16 cellular contexts compared by ENCODE assay signal in genomic region chr18:62925031-62925688, GRCh38.
DNase-seq lines count a peak whose midpoint lies in the region; ATAC-seq and TF ChIP-seq lines count a peak whose summit lies in the region.
"Had no signal": no experiment of that assay in that cellular context is flagged by ENCODE, and none has a peak within 500 bp of the region (broad histone marks: within the 10 kb centered on the region; RNA-seq: fewer than 3 reads in every experiment).

No MANE protein-coding gene starts in this region.

- H3K9ac ChIP-seq in mammary epithelial cell (ENCODE audit: insufficient read depth, low read length), result no peak overlapping the region

- CTCF ChIA-PET in mammary epithelial cell (lab: Charles Lee; ENCODE audit: low non-redundant PET), result no interaction called here
- CTCF ChIA-PET in MCF 10A (lab: Yijun Ruan, JAX), result no interaction called here
- CTCF ChIA-PET in activated CD8-positive, alpha-beta T cell treated with anti-CD3 and anti-CD28 coated beads for 36 hours (lab: Charles Lee), result no interaction called here

- in situ Hi-C loops in mammary epithelial cell (cut with MboI; ENCODE audit: low sequenced_read_pairs in 2 of 2), result no loop called here

- 91% methylated on average over 5 of the region's 5 CpGs for WGBS in mammary epithelial cell (ENCODE audit: low coverage, missing lambda C conversion rate)

- no peak overlapping the region for H2AFZ ChIP-seq in mammary epithelial cell (ENCODE audit: low read depth, low read length)

- ATAC-seq in RWPE2 (ENCODE audit: low read depth), result peak; percentile 65
- peak; percentile 67 for ATAC-seq in foreskin keratinocyte
- no peak for ATAC-seq in GM19467 (IDR thresholded peaks at IDR 0.05; ENCODE audit: unreplicated experiment)
- no peak for ATAC-seq in activated CD8-positive, alpha-beta T cell treated with anti-CD3 and anti-CD28 coated beads for 36 hours
- ATAC-seq in T-helper 17 cell, result no peak
- ATAC-seq: activated CD8-positive, alpha-beta memory T cell treated with anti-CD3 and anti-CD28 coated beads, Interleukin-2, amount 10 ng/mL, durations not matched to agents 7 days and 5 days; lower lobe of right lung had no signal

- BruUV-seq in mammary epithelial cell (replicated peaks; lab: Mats Ljungman, UMichigan) (no TSS peak), MCF 10A (replicated peaks; lab: Mats Ljungman, UMichigan) (no TSS peak)

- no peaks in the 10 kb centered on the region for H3K27me3 Mint-ChIP-seq in MCF 10A (ENCODE audit: insufficient read depth, unreplicated experiment)
- no peaks in the 10 kb centered on the region for H3K27me3 Mint-ChIP-seq in activated CD8-positive, alpha-beta T cell treated with anti-CD3 and anti-CD28 coated beads for 36 hours
- H3K27me3 Mint-ChIP-seq in T-helper 17 cell, result no peaks in the 10 kb centered on the region
- H3K27me3 Mint-ChIP-seq: activated CD8-positive, alpha-beta memory T cell treated with anti-CD3 and anti-CD28 coated beads, Interleukin-2, amount 10 ng/mL, durations not matched to agents 7 days and 5 days had no signal

- H3K4me3 Mint-ChIP-seq in MCF 10A (ENCODE audit: unreplicated experiment), result no peak overlapping the region
- H3K4me3 Mint-ChIP-seq in activated CD8-positive, alpha-beta T cell treated with anti-CD3 and anti-CD28 coated beads for 36 hours, result no peak overlapping the region
- H3K4me3 Mint-ChIP-seq in T-helper 17 cell, result no peak overlapping the region
- H3K4me3 Mint-ChIP-seq: activated CD8-positive, alpha-beta memory T cell treated with anti-CD3 and anti-CD28 coated beads, Interleukin-2, amount 10 ng/mL, durations not matched to agents 7 days and 5 days; activated naive CD4-positive, alpha-beta T cell treated with anti-CD3 and anti-CD28 coated beads for 36 hours had no signal

- H3K27ac Mint-ChIP-seq in MCF 10A (ENCODE audit: low read depth, unreplicated experiment), result no peak overlapping the region
- H3K27ac Mint-ChIP-seq in activated CD8-positive, alpha-beta T cell treated with anti-CD3 and anti-CD28 coated beads for 36 hours, result no peak overlapping the region
- no peak overlapping the region for H3K27ac Mint-ChIP-seq in T-helper 17 cell
- H3K27ac Mint-ChIP-seq: activated CD8-positive, alpha-beta memory T cell treated with anti-CD3 and anti-CD28 coated beads, Interleukin-2, amount 10 ng/mL, durations not matched to agents 7 days and 5 days; activated naive CD4-positive, alpha-beta T cell treated with anti-CD3 and anti-CD28 coated beads for 36 hours had no signal

- H3K79me2 ChIP-seq in mammary epithelial cell (ENCODE audit: insufficient read depth, low read length), result no peaks in the 10 kb centered on the region

- H3K4me2 ChIP-seq in mammary epithelial cell (ENCODE audit: insufficient read depth, low read depth, low read length), result no peak overlapping the region

- H3K27me3 ChIP-seq in mammary epithelial cell (ENCODE audit: insufficient read depth, low read length) (no peaks in the 10 kb centered on the region), RWPE2 (ENCODE audit: insufficient read depth, poor library complexity, severe bottlenecking) (no peaks in the 10 kb centered on the region), foreskin keratinocyte (no peaks in the 10 kb centered on the region)
- H3K27me3 ChIP-seq: right lobe of liver, SJSA1 had no signal

- H3K4me1 Mint-ChIP-seq in MCF 10A (ENCODE audit: insufficient read depth, unreplicated experiment), result no peaks in the 10 kb centered on the region
- no peaks in the 10 kb centered on the region for H3K4me1 Mint-ChIP-seq in activated CD8-positive, alpha-beta T cell treated with anti-CD3 and anti-CD28 coated beads for 36 hours (ENCODE audit: low read depth)
- no peaks in the 10 kb centered on the region for H3K4me1 Mint-ChIP-seq in T-helper 17 cell
- H3K4me1 Mint-ChIP-seq: activated CD8-positive, alpha-beta memory T cell treated with anti-CD3 and anti-CD28 coated beads, Interleukin-2, amount 10 ng/mL, durations not matched to agents 7 days and 5 days had no signal

- peak; percentile 53 for DNase-seq in mammary epithelial cell
- no peak for DNase-seq in MCF 10A (ENCODE audit: unreplicated experiment)
- no peak for DNase-seq in RWPE2 (ENCODE audit: low spot score)
- peak; percentile 11 to 20 for DNase-seq in foreskin keratinocyte
- no peak for DNase-seq in NCI-H526 treated with DMSO at 0.1 percent for 48 hours (lab: John Stamatoyannopoulos, UW)
- DNase-seq in activated CD8-positive, alpha-beta T cell treated with anti-CD3 and anti-CD28 coated beads for 36 hours, result no peak
- DNase-seq in T-helper 17 cell, result no peak
- DNase-seq: 8988T; activated CD8-positive, alpha-beta memory T cell treated with anti-CD3 and anti-CD28 coated beads, Interleukin-2, amount 10 ng/mL, durations not matched to agents 7 days and 5 days; activated naive CD4-positive, alpha-beta T cell treated with anti-CD3 and anti-CD28 coated beads for 36 hours; COR-L47; lower lobe of right lung; right lobe of liver; stimulated activated CD4-positive, alpha-beta T cell treated with anti-CD3 and anti-CD28 coated beads, Interleukin-4, amount 100 ng/mL, for 24 hours had no signal

- H3K4me3 ChIP-seq in mammary epithelial cell (replicated peaks in 1 of 3; ENCODE audit: insufficient read depth in 1 of 3, low read depth in 2 of 3, low read length in 3 of 3), result no peak overlapping the region
- H3K4me3 ChIP-seq in RWPE2 (ENCODE audit: severe bottlenecking), result no peak overlapping the region
- H3K4me3 ChIP-seq: lower lobe of right lung, right lobe of liver, SJSA1 had no signal

- no peaks in the 10 kb centered on the region for H3K9me3 ChIP-seq in mammary epithelial cell (replicated peaks; ENCODE audit: insufficient read depth, low read length)
- no peaks in the 10 kb centered on the region for H3K9me3 ChIP-seq in RWPE2 (ENCODE audit: severe bottlenecking)
- H3K9me3 ChIP-seq in T-helper 17 cell (ENCODE audit: control insufficient read depth, low read length, poor library complexity, severe bottlenecking), result peaks cover 2% of the 10 kb centered on the region
- H3K9me3 ChIP-seq: lower lobe of right lung, right lobe of liver, SJSA1 had no signal

- H3K36me3 ChIP-seq in mammary epithelial cell (ENCODE audit: insufficient read depth, low read length), result no peaks in the 10 kb centered on the region
- no peaks in the 10 kb centered on the region; the same call in 1 of the 2 replicates for H3K36me3 ChIP-seq in RWPE2 (ENCODE audit: low read depth)

- POLR2A ChIA-PET in MCF 10A (lab: Yijun Ruan, JAX), result no interaction called here
- POLR2A ChIA-PET in activated CD8-positive, alpha-beta T cell treated with anti-CD3 and anti-CD28 coated beads for 36 hours (lab: Charles Lee), result no interaction called here

- dilution Hi-C loops in mammary epithelial cell (cut with HindIII; ENCODE audit: low sequenced_read_pairs), result no loop called here

- H3K27ac ChIP-seq in mammary epithelial cell (ENCODE audit: insufficient read depth, low read depth, low read length), result no peak overlapping the region
- H3K27ac ChIP-seq in RWPE2 (ENCODE audit: poor library complexity, severe bottlenecking), result no peak overlapping the region
- H3K27ac ChIP-seq in foreskin keratinocyte, result no peak overlapping the region
- H3K27ac ChIP-seq: lower lobe of right lung, right lobe of liver, SJSA1 had no signal

- no peak for TF ChIP-seq CTCF in mammary epithelial cell (conservative IDR thresholded peaks at IDR 0.05 in 1 of 2, IDR thresholded peaks at IDR 0.05 in 1 of 2; ENCODE audit: extremely low read depth in 1 of 2, insufficient read depth in 1 of 2, low read depth in 1 of 2, low read length in 2 of 2)
- no peak for TF ChIP-seq CTCF in MCF 10A (IDR thresholded peaks at IDR 0.05; ENCODE audit: unreplicated experiment)
- no peak for TF ChIP-seq CTCF in RWPE2 (IDR thresholded peaks at IDR 0.05; ENCODE audit: poor library complexity, severe bottlenecking)
- no peak for TF ChIP-seq CTCF in foreskin keratinocyte (conservative IDR thresholded peaks at IDR 0.05)
- TF ChIP-seq CTCF in activated CD8-positive, alpha-beta T cell treated with anti-CD3 and anti-CD28 coated beads for 36 hours (IDR thresholded peaks at IDR 0.05), result no peak

- H4K20me1 ChIP-seq in mammary epithelial cell (ENCODE audit: insufficient read depth, low read length), result no peaks in the 10 kb centered on the region

- H3K4me1 ChIP-seq in mammary epithelial cell (ENCODE audit: insufficient read depth, low read length) (peaks cover 6% of the 10 kb centered on the region), RWPE2 (ENCODE audit: insufficient read depth, poor library complexity, severe bottlenecking) (no peaks in the 10 kb centered on the region), foreskin keratinocyte (no peaks in the 10 kb centered on the region)
- H3K4me1 ChIP-seq: lower lobe of right lung, right lobe of liver had no signal

- intact Hi-C loops in mammary epithelial cell (cut with micrococcal nuclease), result no loop called here
- intact Hi-C loops in MCF 10A (cut with micrococcal nuclease), result no loop called here
- intact Hi-C loops in activated CD8-positive, alpha-beta T cell treated with anti-CD3 and anti-CD28 coated beads for 36 hours (cut with micrococcal nuclease), result no loop called here

- peaks cover 10% of the 10 kb centered on the region for H3K36me3 Mint-ChIP-seq in MCF 10A (ENCODE audit: insufficient read depth, unreplicated experiment)
- peaks cover 4% of the 10 kb centered on the region for H3K36me3 Mint-ChIP-seq in activated CD8-positive, alpha-beta T cell treated with anti-CD3 and anti-CD28 coated beads for 36 hours (ENCODE audit: low read depth)
- H3K36me3 Mint-ChIP-seq in T-helper 17 cell (ENCODE audit: low read depth), result peaks cover 6% of the 10 kb centered on the region

- H3K9me3 Mint-ChIP-seq in MCF 10A (ENCODE audit: unreplicated experiment), result no peaks in the 10 kb centered on the region
- no peaks in the 10 kb centered on the region for H3K9me3 Mint-ChIP-seq in activated CD8-positive, alpha-beta T cell treated with anti-CD3 and anti-CD28 coated beads for 36 hours
- H3K9me3 Mint-ChIP-seq: activated naive CD4-positive, alpha-beta T cell treated with anti-CD3 and anti-CD28 coated beads for 36 hours had no signal

Comparison
In these comparisons a context has a peak if more than half of its experiments do, and no peak if none do; other contexts are left out.
1. DNase-seq: peak in mammary epithelial cell (single experiment) and foreskin keratinocyte (2 of 2); none in MCF 10A (single experiment), RWPE2 (single experiment), NCI-H526 treated with DMSO at 0.1 percent for 48 hours (single experiment), activated CD8-positive, alpha-beta T cell treated with anti-CD3 and anti-CD28 coated beads for 36 hours (single experiment) and T-helper 17 cell (0 of 3).
2. ATAC-seq: peak in RWPE2 (single experiment) and foreskin keratinocyte (single experiment); none in GM19467 (single experiment), activated CD8-positive, alpha-beta T cell treated with anti-CD3 and anti-CD28 coated beads for 36 hours (single experiment) and T-helper 17 cell (single experiment).